ENCODE assay signal across 23 cellular contexts in the genomic region with DNA sequence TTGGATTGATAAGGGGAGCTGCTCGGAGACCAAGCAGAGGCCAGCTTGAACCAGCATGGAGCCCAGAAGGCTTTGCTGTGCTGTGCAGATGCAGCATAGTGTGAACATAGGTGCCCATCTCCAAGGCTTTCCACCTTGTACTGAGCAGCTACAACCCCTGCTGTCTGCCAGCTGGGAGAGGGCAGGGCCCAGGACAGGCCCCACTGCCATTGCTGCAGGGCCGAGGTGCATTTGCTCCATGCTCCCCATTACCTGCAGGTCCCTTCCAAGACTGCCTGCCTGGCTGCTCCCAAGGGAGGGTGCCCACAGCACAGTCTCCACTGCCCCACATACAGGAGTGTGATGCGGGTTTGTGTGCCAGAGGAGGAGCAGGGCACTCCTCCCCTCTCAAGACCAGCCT.
DNase-seq lines count a peak whose midpoint lies in the region; ATAC-seq, FAIRE-seq and TF ChIP-seq lines count a peak whose summit lies in the region.
"Had no signal": no experiment of that assay in that cellular context is flagged by ENCODE, and none has a peak within 500 bp of the region (broad histone marks: within the 10 kb centered on the region; RNA-seq: fewer than 3 reads in every experiment).

No MANE protein-coding gene starts in this region.

- FAIRE-seq in K562 (lab: Jason Lieb, UNC) = no peak
- FAIRE-seq: D721Med, GM12878, GM19239 had no signal

- intact Hi-C loops in K562 (cut with micrococcal nuclease) = no loop called here
- intact Hi-C loops in lower lobe of right lung (cut with DNase I) = no loop called here
- intact Hi-C loops in upper lobe of right lung (cut with DNase I) = no loop called here

- ATAC-seq in K562 (peak; percentile 57), lower lobe of right lung (peak; percentile 19 to 32), upper lobe of right lung (peak; percentile 32)
- peak; percentile 48 for ATAC-seq in stimulated activated effector memory CD8-positive, alpha-beta T cell treated with anti-CD3 and anti-CD28 coated beads, Interleukin-12 subunit alpha, Interleukin-12 subunit beta, amount 100 ng/mL, for 72 hours
- ATAC-seq: GM12878, HCT116 had no signal

- no peak for TF ChIP-seq POLR2A in K562 (conservative IDR thresholded peaks at IDR 0.05)

- no peak overlapping the region for H3K9ac ChIP-seq in K562 (ENCODE audit: insufficient read depth in 1 of 2, low read depth in 2 of 2, low read length in 2 of 2)
- H3K9ac ChIP-seq: BLaER1 treated with 17β-estradiol and CSF1 and Interleukin-3, amounts not matched to agents 10 nM and 100 nM; GM23248 had no signal

- H3K27me3 ChIP-seq in K562 (ENCODE audit: control insufficient read depth in 2 of 2, insufficient read depth in 2 of 2, low read length in 2 of 2) (no peaks in the 10 kb centered on the region), lower lobe of right lung (ENCODE audit: low read depth) (no peaks in the 10 kb centered on the region), upper lobe of right lung (no peaks in the 10 kb centered on the region)
- H3K27me3 ChIP-seq: BE2C; BLaER1 treated with 17β-estradiol and CSF1 and Interleukin-3, amounts not matched to agents 10 nM and 100 nM had no signal

- H3K27ac Mint-ChIP-seq in stimulated activated effector memory CD8-positive, alpha-beta T cell treated with anti-CD3 and anti-CD28 coated beads, Interleukin-12 subunit alpha, Interleukin-12 subunit beta, amount 100 ng/mL, for 72 hours = no peak overlapping the region
- H3K27ac Mint-ChIP-seq: CD14-positive monocyte; CD4-positive, alpha-beta T cell; CD8-positive, alpha-beta memory T cell; H9 had no signal

- H3K36me3 Mint-ChIP-seq in stimulated activated effector memory CD8-positive, alpha-beta T cell treated with anti-CD3 and anti-CD28 coated beads, Interleukin-12 subunit alpha, Interleukin-12 subunit beta, amount 100 ng/mL, for 72 hours = no peaks in the 10 kb centered on the region
- H3K36me3 Mint-ChIP-seq: CD14-positive monocyte; CD8-positive, alpha-beta memory T cell had no signal

- H3K36me3 ChIP-seq in K562 (ENCODE audit: control insufficient read depth, insufficient read depth, low read length) = peaks cover 32% of the 10 kb centered on the region
- no peaks in the 10 kb centered on the region for H3K36me3 ChIP-seq in lower lobe of right lung
- H3K36me3 ChIP-seq in upper lobe of right lung = no peaks in the 10 kb centered on the region
- H3K36me3 ChIP-seq: BE2C; BLaER1 treated with 17β-estradiol and CSF1 and Interleukin-3, amounts not matched to agents 10 nM and 100 nM had no signal

- DNase-seq in K562 (ENCODE audit: extremely low read depth in 1 of 4, low spot score in 3 of 4) (no peak), lower lobe of right lung (no peak), upper lobe of right lung (no peak), AML-193 (lab: John Stamatoyannopoulos, UW) (no peak), RWPE1 (ENCODE audit: low spot score) (no peak)
- DNase-seq in stimulated activated effector memory CD8-positive, alpha-beta T cell treated with anti-CD3 and anti-CD28 coated beads, Interleukin-12 subunit alpha, Interleukin-12 subunit beta, amount 100 ng/mL, for 72 hours (ENCODE audit: low spot score in 2 of 2) = no peak
- DNase-seq in stimulated activated naive CD4-positive, alpha-beta T cell treated with Interleukin-2 at 50 U/mL for 16 hours (lab: John Stamatoyannopoulos, UW) = no peak
- no peak for DNase-seq in activated CD4-positive, alpha-beta T cell treated with anti-CD3 and anti-CD28 coated beads for 4 hours
- DNase-seq: BE2C; CD4-positive, alpha-beta T cell; CD8-positive, alpha-beta memory T cell; DMS 273 treated with DMSO at 0.1 percent for 48 hours; DMS79; EL; GDM1; GM23248; H9 had no signal

- H3K4me2 ChIP-seq in K562 (ENCODE audit: insufficient read depth, low read length) = no peak overlapping the region
- H3K4me2 ChIP-seq: BLaER1 treated with 17β-estradiol and CSF1 and Interleukin-3, amounts not matched to agents 10 nM and 100 nM had no signal

- no peak for TF ChIP-seq RAD21 in K562 (CRISPR knock-in tag; conservative IDR thresholded peaks at IDR 0.05 in 1 of 2, IDR thresholded peaks at IDR 0.05 in 1 of 2)

- POLR2A ChIA-PET in K562 (lab: Yijun Ruan, JAX) = interaction anchor here (0.6 to 1.6 kb wide), 2 partner anchors 17 to 339 kb away, joined by 3 read pairs; no protein-coding TSS in a partner anchor
- POLR2A ChIA-PET in RWPE1 (lab: Yijun Ruan, JAX; ENCODE audit: low non-redundant PET) = no interaction called here

- 92% methylated on average over 3 of the region's 3 CpGs for WGBS in K562 (ENCODE audit: insufficient coverage, low coverage, missing lambda C conversion rate)

- H3K4me3 ChIP-seq in K562 (no peak overlapping the region), lower lobe of right lung (no peak overlapping the region), upper lobe of right lung (no peak overlapping the region)
- H3K4me3 ChIP-seq: BLaER1 treated with 17β-estradiol and CSF1 and Interleukin-3, amounts not matched to agents 10 nM and 100 nM; GM12878; GM23248 had no signal

- TF ChIP-seq CTCF in K562 (IDR thresholded peaks at IDR 0.05 in 2 of 3, conservative IDR thresholded peaks at IDR 0.05 in 1 of 3; ENCODE audit: insufficient read depth in 2 of 3, low read depth in 1 of 3, low read length in 3 of 3) (no peak), lower lobe of right lung (IDR thresholded peaks at IDR 0.05) (no peak), upper lobe of right lung (IDR thresholded peaks at IDR 0.05) (no peak), RWPE1 (conservative IDR thresholded peaks at IDR 0.05; ENCODE audit: low read depth) (no peak)

- H2AFZ ChIP-seq in K562 (ENCODE audit: low read depth, low read length) = no peak overlapping the region
- H2AFZ ChIP-seq: GM23248 had no signal

- peaks cover 94% of the 10 kb centered on the region for H3K79me2 ChIP-seq in K562 (ENCODE audit: control insufficient read depth, insufficient read depth, low read length)

- no peak overlapping the region for H3K27ac ChIP-seq in K562 (ENCODE audit: extremely low read depth, low read depth, low read length)
- H3K27ac ChIP-seq in lower lobe of right lung = no peak overlapping the region
- H3K27ac ChIP-seq in upper lobe of right lung = no peak overlapping the region
- no peak overlapping the region for H3K27ac ChIP-seq in RWPE1
- H3K27ac ChIP-seq: BLaER1 treated with 17β-estradiol and CSF1 and Interleukin-3, amounts not matched to agents 10 nM and 100 nM; GM23248 had no signal

- 0 out of 2 replicates have a peak, but pooled peaks cover 1% of the 10 kb centered on the region for H3K9me3 ChIP-seq in K562 (replicated peaks; ENCODE audit: control insufficient read depth, insufficient read depth, low read depth, low read length)
- H3K9me3 ChIP-seq in lower lobe of right lung = no peaks in the 10 kb centered on the region
- no peaks in the 10 kb centered on the region for H3K9me3 ChIP-seq in upper lobe of right lung
- H3K9me3 ChIP-seq: BE2C; BLaER1 treated with 17β-estradiol and CSF1 and Interleukin-3, amounts not matched to agents 10 nM and 100 nM had no signal

- no peaks in the 10 kb centered on the region for H4K20me1 ChIP-seq in K562 (replicated peaks; ENCODE audit: control insufficient read depth, insufficient read depth, low read length)
- H4K20me1 ChIP-seq: BLaER1 treated with 17β-estradiol and CSF1 and Interleukin-3, amounts not matched to agents 10 nM and 100 nM had no signal

- in situ Hi-C loops in K562 (cut with MboI) = no loop called here

- no peak overlapping the region for H3K4me3 Mint-ChIP-seq in stimulated activated effector memory CD8-positive, alpha-beta T cell treated with anti-CD3 and anti-CD28 coated beads, Interleukin-12 subunit alpha, Interleukin-12 subunit beta, amount 100 ng/mL, for 72 hours
- H3K4me3 Mint-ChIP-seq: CD14-positive monocyte; CD4-positive, alpha-beta T cell; CD8-positive, alpha-beta memory T cell; H9 had no signal

- BruUV-seq in K562 (replicated peaks; lab: Mats Ljungman, UMichigan) = no TSS peak

- CTCF ChIA-PET in K562 (lab: Yijun Ruan, JAX; ENCODE audit: low intra/inter-chr PET ratio) (no interaction called here), RWPE1 (lab: Yijun Ruan, JAX) (interaction anchor here (0.7 kb wide), 1 partner anchor 111 kb away, joined by 3 read pairs; no protein-coding TSS in a partner anchor)

- H3K9me1 ChIP-seq in K562 (ENCODE audit: control insufficient read depth, insufficient read depth, low read length) = no peaks in the 10 kb centered on the region

- H3K4me1 Mint-ChIP-seq in stimulated activated effector memory CD8-positive, alpha-beta T cell treated with anti-CD3 and anti-CD28 coated beads, Interleukin-12 subunit alpha, Interleukin-12 subunit beta, amount 100 ng/mL, for 72 hours = no peaks in the 10 kb centered on the region
- H3K4me1 Mint-ChIP-seq: CD14-positive monocyte; CD8-positive, alpha-beta memory T cell had no signal

- TF ChIP-seq EP300 in K562 (IDR thresholded peaks at IDR 0.05; ENCODE audit: low read length) = no peak

- peaks cover 20% of the 10 kb centered on the region for H3K9me3 Mint-ChIP-seq in stimulated activated effector memory CD8-positive, alpha-beta T cell treated with anti-CD3 and anti-CD28 coated beads, Interleukin-12 subunit alpha, Interleukin-12 subunit beta, amount 100 ng/mL, for 72 hours

- H3K4me1 ChIP-seq in K562 (replicated peaks in 1 of 2; ENCODE audit: control insufficient read depth in 2 of 2, insufficient read depth in 2 of 2, low read length in 2 of 2) (peaks cover 0 to 8% of the 10 kb centered on the region in 2 experiments; a peak in 3 of 5 replicates), lower lobe of right lung (no peaks in the 10 kb centered on the region), upper lobe of right lung (no peaks in the 10 kb centered on the region)
- H3K4me1 ChIP-seq: BE2C; BLaER1 treated with 17β-estradiol and CSF1 and Interleukin-3, amounts not matched to agents 10 nM and 100 nM had no signal

TF ChIP-seq in K562, 482 proteins besides CTCF, POLR2A, EP300 and RAD21:
- TF ChIP-seq RBM22 (IDR thresholded peaks at IDR 0.05; ENCODE audit: low read depth, low read length, poor library complexity, severe bottlenecking) (peak; percentile 19), XRCC4 (IDR thresholded peaks at IDR 0.05; ENCODE audit: extremely low read depth, insufficient read depth, insufficient read length) (no peak)
- TF ChIP-seq, protein P1, sequence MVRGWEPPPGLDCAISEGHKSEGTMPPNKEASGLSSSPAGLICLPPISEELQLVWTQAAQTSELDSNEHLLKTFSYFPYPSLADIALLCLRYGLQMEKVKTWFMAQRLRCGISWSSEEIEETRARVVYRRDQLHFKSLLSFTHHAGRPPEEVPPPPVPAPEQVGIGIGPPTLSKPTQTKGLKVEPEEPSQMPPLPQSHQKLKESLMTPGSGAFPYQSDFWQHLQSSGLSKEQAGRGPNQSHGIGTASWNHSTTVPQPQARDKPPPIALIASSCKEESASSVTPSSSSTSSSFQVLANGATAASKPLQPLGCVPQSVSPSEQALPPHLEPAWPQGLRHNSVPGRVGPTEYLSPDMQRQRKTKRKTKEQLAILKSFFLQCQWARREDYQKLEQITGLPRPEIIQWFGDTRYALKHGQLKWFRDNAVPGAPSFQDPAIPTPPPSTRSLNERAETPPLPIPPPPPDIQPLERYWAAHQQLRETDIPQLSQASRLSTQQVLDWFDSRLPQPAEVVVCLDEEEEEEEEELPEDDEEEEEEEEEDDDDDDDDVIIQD (CRISPR knock-in tag; IDR thresholded peaks at IDR 0.05) = no peak
